ENCODE assay signal across 1 cellular context in the genomic region with DNA sequence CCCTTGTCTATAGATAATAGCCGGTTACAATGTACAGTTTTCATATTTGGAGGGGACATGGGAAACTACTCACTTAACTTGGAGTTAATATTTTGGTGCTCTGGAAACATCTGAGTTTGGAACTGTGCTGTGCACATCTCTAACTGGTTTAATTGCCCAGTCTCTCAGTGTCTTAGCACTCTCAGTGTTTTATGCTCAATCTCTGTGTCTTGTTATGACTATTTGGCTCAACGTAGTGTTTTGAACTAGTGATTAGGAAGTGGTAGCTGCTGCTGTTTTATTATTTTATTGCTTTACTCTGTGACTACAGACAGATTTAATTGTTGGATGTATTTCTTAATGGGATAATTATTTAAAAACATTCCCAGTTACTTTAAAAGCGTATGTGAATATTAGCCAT.
TF ChIP-seq lines count a peak whose summit lies in the region.

No MANE protein-coding gene starts in this region.

TF ChIP-seq in GM23338, 12 proteins besides CTCF, POLR2A, EP300 and RAD21 (continued from another document):
- TF ChIP-seq, protein P1, sequence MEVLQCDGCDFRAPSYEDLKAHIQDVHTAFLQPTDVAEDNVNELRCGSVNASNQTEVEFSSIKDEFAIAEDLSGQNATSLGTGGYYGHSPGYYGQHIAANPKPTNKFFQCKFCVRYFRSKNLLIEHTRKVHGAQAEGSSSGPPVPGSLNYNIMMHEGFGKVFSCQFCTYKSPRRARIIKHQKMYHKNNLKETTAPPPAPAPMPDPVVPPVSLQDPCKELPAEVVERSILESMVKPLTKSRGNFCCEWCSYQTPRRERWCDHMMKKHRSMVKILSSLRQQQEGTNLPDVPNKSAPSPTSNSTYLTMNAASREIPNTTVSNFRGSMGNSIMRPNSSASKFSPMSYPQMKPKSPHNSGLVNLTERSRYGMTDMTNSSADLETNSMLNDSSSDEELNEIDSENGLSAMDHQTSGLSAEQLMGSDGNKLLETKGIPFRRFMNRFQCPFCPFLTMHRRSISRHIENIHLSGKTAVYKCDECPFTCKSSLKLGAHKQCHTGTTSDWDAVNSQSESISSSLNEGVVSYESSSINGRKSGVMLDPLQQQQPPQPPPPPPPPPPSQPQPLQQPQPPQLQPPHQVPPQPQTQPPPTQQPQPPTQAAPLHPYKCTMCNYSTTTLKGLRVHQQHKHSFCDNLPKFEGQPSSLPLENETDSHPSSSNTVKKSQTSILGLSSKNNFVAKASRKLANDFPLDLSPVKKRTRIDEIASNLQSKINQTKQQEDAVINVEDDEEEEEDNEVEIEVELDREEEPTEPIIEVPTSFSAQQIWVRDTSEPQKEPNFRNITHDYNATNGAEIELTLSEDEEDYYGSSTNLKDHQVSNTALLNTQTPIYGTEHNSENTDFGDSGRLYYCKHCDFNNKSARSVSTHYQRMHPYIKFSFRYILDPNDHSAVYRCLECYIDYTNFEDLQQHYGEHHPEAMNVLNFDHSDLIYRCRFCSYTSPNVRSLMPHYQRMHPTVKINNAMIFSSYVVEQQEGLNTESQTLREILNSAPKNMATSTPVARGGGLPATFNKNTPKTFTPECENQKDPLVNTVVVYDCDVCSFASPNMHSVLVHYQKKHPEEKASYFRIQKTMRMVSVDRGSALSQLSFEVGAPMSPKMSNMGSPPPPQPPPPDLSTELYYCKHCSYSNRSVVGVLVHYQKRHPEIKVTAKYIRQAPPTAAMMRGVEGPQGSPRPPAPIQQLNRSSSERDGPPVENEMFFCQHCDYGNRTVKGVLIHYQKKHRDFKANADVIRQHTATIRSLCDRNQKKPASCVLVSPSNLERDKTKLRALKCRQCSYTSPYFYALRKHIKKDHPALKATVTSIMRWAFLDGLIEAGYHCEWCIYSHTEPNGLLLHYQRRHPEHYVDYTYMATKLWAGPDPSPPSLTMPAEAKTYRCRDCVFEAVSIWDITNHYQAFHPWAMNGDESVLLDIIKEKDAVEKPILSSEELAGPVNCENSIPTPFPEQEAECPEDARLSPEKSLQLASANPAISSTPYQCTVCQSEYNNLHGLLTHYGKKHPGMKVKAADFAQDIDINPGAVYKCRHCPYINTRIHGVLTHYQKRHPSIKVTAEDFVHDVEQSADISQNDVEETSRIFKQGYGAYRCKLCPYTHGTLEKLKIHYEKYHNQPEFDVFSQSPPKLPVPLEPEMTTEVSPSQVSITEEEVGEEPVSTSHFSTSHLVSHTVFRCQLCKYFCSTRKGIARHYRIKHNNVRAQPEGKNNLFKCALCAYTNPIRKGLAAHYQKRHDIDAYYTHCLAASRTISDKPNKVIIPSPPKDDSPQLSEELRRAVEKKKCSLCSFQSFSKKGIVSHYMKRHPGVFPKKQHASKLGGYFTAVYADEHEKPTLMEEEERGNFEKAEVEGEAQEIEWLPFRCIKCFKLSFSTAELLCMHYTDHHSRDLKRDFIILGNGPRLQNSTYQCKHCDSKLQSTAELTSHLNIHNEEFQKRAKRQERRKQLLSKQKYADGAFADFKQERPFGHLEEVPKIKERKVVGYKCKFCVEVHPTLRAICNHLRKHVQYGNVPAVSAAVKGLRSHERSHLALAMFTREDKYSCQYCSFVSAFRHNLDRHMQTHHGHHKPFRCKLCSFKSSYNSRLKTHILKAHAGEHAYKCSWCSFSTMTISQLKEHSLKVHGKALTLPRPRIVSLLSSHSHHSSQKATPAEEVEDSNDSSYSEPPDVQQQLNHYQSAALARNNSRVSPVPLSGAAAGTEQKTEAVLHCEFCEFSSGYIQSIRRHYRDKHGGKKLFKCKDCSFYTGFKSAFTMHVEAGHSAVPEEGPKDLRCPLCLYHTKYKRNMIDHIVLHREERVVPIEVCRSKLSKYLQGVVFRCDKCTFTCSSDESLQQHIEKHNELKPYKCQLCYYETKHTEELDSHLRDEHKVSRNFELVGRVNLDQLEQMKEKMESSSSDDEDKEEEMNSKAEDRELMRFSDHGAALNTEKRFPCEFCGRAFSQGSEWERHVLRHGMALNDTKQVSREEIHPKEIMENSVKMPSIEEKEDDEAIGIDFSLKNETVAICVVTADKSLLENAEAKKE (CRISPR knock-in tag; IDR thresholded peaks at IDR 0.05), result no peak
- TF ChIP-seq NANOG (IDR thresholded peaks at IDR 0.05; ENCODE audit: borderline replicate concordance) (no peak), EZH2 (IDR thresholded peaks at IDR 0.05; ENCODE audit: low read depth, unreplicated experiment) (no peak), ZNF114 (CRISPR knock-in tag; IDR thresholded peaks at IDR 0.05) (no peak), ZNF331 (CRISPR knock-in tag; IDR thresholded peaks at IDR 0.05; ENCODE audit: low read depth) (no peak), STAT1 (IDR thresholded peaks at IDR 0.05; ENCODE audit: unreplicated experiment) (no peak)
